8 cellular contexts compared by ENCODE assay signal in genomic region chr2:230326453-230327417, GRCh38. TPM values are rescaled to one million over a fixed set of nuclear protein-coding genes. Genes with fewer than 3 reads are reported as not detected.
DNase-seq lines count a peak whose midpoint lies in the region; ATAC-seq and TF ChIP-seq lines count a peak whose summit lies in the region.

TSS of gene SP140L (plus strand) at chr2:230327193. CDS start at chr2:230327270, 77 bp downstream.

- H3K9me3 Mint-ChIP-seq in naive thymus-derived CD8-positive, alpha-beta T cell, result no peaks in the 10 kb centered on the region
- H3K9me3 Mint-ChIP-seq in stimulated activated naive CD8-positive, alpha-beta T cell treated with anti-CD3 and anti-CD28 coated beads, Interleukin-15, Interleukin-2, amounts not matched to agents 100 ng/mL and 50 ng/mL, for 24 hours, result no peaks in the 10 kb centered on the region

- TF ChIP-seq CTCF in GM13977 (IDR thresholded peaks at IDR 0.05; ENCODE audit: extremely low read depth, insufficient read depth, missing control alignments), result no peak

- DNase-seq in GM13977 (ENCODE audit: low spot score) (peak; percentile 79), NCI-H69 (lab: John Stamatoyannopoulos, UW) (peak; percentile 12), epidermal melanocyte (ENCODE audit: insufficient read length, low spot score) (peak; percentile 64), HuH-7.5 (ENCODE audit: low spot score) (no peak)
- DNase-seq in activated CD8-positive, alpha-beta memory T cell treated with anti-CD3 and anti-CD28 coated beads for 24 hours, result peak; percentile 87
- DNase-seq in naive thymus-derived CD8-positive, alpha-beta T cell, result peak; percentile 65 to 89 (median 76)

- peaks cover 46 to 88% (median 83%) of the 10 kb centered on the region in 4 donors for H3K4me1 Mint-ChIP-seq in naive thymus-derived CD8-positive, alpha-beta T cell
- H3K4me1 Mint-ChIP-seq in stimulated activated naive CD8-positive, alpha-beta T cell treated with anti-CD3 and anti-CD28 coated beads, Interleukin-15, Interleukin-2, amounts not matched to agents 100 ng/mL and 50 ng/mL, for 24 hours (ENCODE audit: low read depth), result peaks cover 73% of the 10 kb centered on the region

- peak within 1 kb of the TSS; percentile 95 to 100 (median 99) for H3K27ac Mint-ChIP-seq in naive thymus-derived CD8-positive, alpha-beta T cell
- H3K27ac Mint-ChIP-seq in stimulated activated naive CD8-positive, alpha-beta T cell treated with anti-CD3 and anti-CD28 coated beads, Interleukin-15, Interleukin-2, amounts not matched to agents 100 ng/mL and 50 ng/mL, for 24 hours, result peak within 1 kb of the TSS; percentile 98

- H3K27me3 Mint-ChIP-seq in naive thymus-derived CD8-positive, alpha-beta T cell, result no peaks in the 10 kb centered on the region
- no peaks in the 10 kb centered on the region for H3K27me3 Mint-ChIP-seq in stimulated activated naive CD8-positive, alpha-beta T cell treated with anti-CD3 and anti-CD28 coated beads, Interleukin-15, Interleukin-2, amounts not matched to agents 100 ng/mL and 50 ng/mL, for 24 hours

- in situ Hi-C loops in GM13977 (cut with MboI; ENCODE audit: low pct_unique_long_range_greater_than_20kb, low sequenced_read_pairs, unreplicated experiment), result no loop called here

- H3K36me3 Mint-ChIP-seq in naive thymus-derived CD8-positive, alpha-beta T cell, result peaks cover 0 to 28% (median 7%) of the 10 kb centered on the region in 3 donors
- H3K36me3 Mint-ChIP-seq in stimulated activated naive CD8-positive, alpha-beta T cell treated with anti-CD3 and anti-CD28 coated beads, Interleukin-15, Interleukin-2, amounts not matched to agents 100 ng/mL and 50 ng/mL, for 24 hours (ENCODE audit: low read depth), result peaks cover 28% of the 10 kb centered on the region

- POLR2A ChIA-PET in naive thymus-derived CD8-positive, alpha-beta T cell (lab: Charles Lee), result interaction anchor here (0.6 to 4.0 kb wide), 15 partner anchors 9 to 276 kb away, joined by 3 to 36 read pairs (median 4); partner anchors contain the start of genes SP100 and SP110

- ATAC-seq in HG02759 (IDR thresholded peaks at IDR 0.05; ENCODE audit: unreplicated experiment), result peak; percentile 94
- ATAC-seq in naive thymus-derived CD8-positive, alpha-beta T cell, result peak; percentile 99 to 100

- peak within 1 kb of the TSS; percentile 86 to 99 (median 96) for H3K4me3 Mint-ChIP-seq in naive thymus-derived CD8-positive, alpha-beta T cell
- peak within 1 kb of the TSS; percentile 94 for H3K4me3 Mint-ChIP-seq in stimulated activated naive CD8-positive, alpha-beta T cell treated with anti-CD3 and anti-CD28 coated beads, Interleukin-15, Interleukin-2, amounts not matched to agents 100 ng/mL and 50 ng/mL, for 24 hours

RNA-seq across cellular contexts. Expression of gene SP140L, which starts in this region (rescaled TPM):
- total RNA-seq in naive thymus-derived CD8-positive, alpha-beta T cell, result 10 to 100 TPM; 91.6 to 91.7 TPM
- 10 to 100 TPM; 25.3 to 43.1 (median 28.9) TPM for polyA plus RNA-seq in naive thymus-derived CD8-positive, alpha-beta T cell
